In genomic region chr17:774320-774584, GRCh38 we compare ENCODE assay signal across 32 cellular contexts. TPM values are rescaled to one million over a fixed set of nuclear protein-coding genes. Genes with fewer than 3 reads are reported as not detected.
DNase-seq lines count a peak whose midpoint lies in the region; ATAC-seq, FAIRE-seq and TF ChIP-seq lines count a peak whose summit lies in the region.
"Had no signal": no experiment of that assay in that cellular context is flagged by ENCODE, and none has a peak within 500 bp of the region (broad histone marks: within the 10 kb centered on the region; RNA-seq: fewer than 3 reads in every experiment).

No MANE protein-coding gene starts in this region.

- H3K4me2 ChIP-seq in astrocyte (ENCODE audit: low read length) (peak overlapping the region; percentile 14), neuronal stem cell (ENCODE audit: insufficient read depth, low read length, poor library complexity, severe bottlenecking) (peak overlapping the region; percentile 62)

- H3K27ac ChIP-seq in astrocyte (ENCODE audit: low read depth, low read length) (no peak overlapping the region), neuronal stem cell (replicated peaks; ENCODE audit: low read length) (peak overlapping the region; percentile 88)
- H3K27ac ChIP-seq: gastrocnemius medialis, SJCRH30, upper lobe of left lung had no signal

- H3K27me3 ChIP-seq in astrocyte (ENCODE audit: insufficient read depth, low read length), result no peaks in the 10 kb centered on the region
- H3K27me3 ChIP-seq in neuronal stem cell (ENCODE audit: control insufficient read depth in 3 of 3, insufficient read depth in 3 of 3, low read depth in 1 of 3, low read length in 3 of 3), result no peaks in the 10 kb centered on the region
- H3K27me3 ChIP-seq: gastrocnemius medialis, SJCRH30, upper lobe of left lung had no signal

- H3K4me3 ChIP-seq in astrocyte (ENCODE audit: insufficient read depth, low read depth, low read length) (no peak overlapping the region), neuronal stem cell (ENCODE audit: low read length in 2 of 2) (no peak overlapping the region)
- H3K4me3 ChIP-seq: gastrocnemius medialis, SJCRH30, upper lobe of left lung had no signal

- ATAC-seq in stimulated activated naive CD8-positive, alpha-beta T cell treated with anti-CD3 and anti-CD28 coated beads, Interleukin-15, Interleukin-2, amounts not matched to agents 100 U/mL and 50 U/mL, for 24 hours, result no peak
- ATAC-seq: activated CD8-positive, alpha-beta memory T cell treated with anti-CD3 and anti-CD28 coated beads, Interleukin-2, amount 10 ng/mL, durations not matched to agents 7 days and 5 days; gastrocnemius medialis; left colon had no signal

- H3K9me3 ChIP-seq in astrocyte (ENCODE audit: insufficient read depth, low read depth, low read length) (no peaks in the 10 kb centered on the region), neuronal stem cell (replicated peaks in 1 of 2; ENCODE audit: control insufficient read depth in 2 of 2, insufficient read depth in 1 of 2, low read depth in 1 of 2, low read length in 2 of 2) (no peaks in the 10 kb centered on the region)
- H3K9me3 ChIP-seq: gastrocnemius medialis, SJCRH30, upper lobe of left lung had no signal

- H2AK5ac ChIP-seq in neuronal stem cell (ENCODE audit: low read depth, low read length), result no peak overlapping the region

- H3K4ac ChIP-seq in neuronal stem cell (ENCODE audit: low read length), result no peak overlapping the region

- H2BK120ac ChIP-seq in neuronal stem cell (ENCODE audit: low read depth, low read length), result peak overlapping the region; percentile 52

- peaks cover 5% of the 10 kb centered on the region for H3K79me2 ChIP-seq in astrocyte (ENCODE audit: insufficient read depth, low read length)

- peak overlapping the region; percentile 22 for H2BK5ac ChIP-seq in neuronal stem cell (ENCODE audit: low read length)

- no peaks in the 10 kb centered on the region for H3K27me3 Mint-ChIP-seq in stimulated activated naive CD8-positive, alpha-beta T cell treated with anti-CD3 and anti-CD28 coated beads, Interleukin-15, Interleukin-2, amounts not matched to agents 100 ng/mL and 50 ng/mL, for 24 hours
- H3K27me3 Mint-ChIP-seq in astrocyte (ENCODE audit: low read depth, unreplicated experiment) (no peaks in the 10 kb centered on the region), endothelial cell (ENCODE audit: unreplicated experiment) (no peaks in the 10 kb centered on the region)
- H3K27me3 Mint-ChIP-seq: activated CD8-positive, alpha-beta memory T cell treated with anti-CD3 and anti-CD28 coated beads, Interleukin-2, amount 10 ng/mL, durations not matched to agents 7 days and 5 days; activated naive CD8-positive, alpha-beta T cell had no signal

- no CpG with 5 or more reads among the region's 5 CpGs for WGBS in neuronal stem cell (ENCODE audit: extremely low coverage in 2 of 2, insufficient read length in 2 of 2, insufficient replicate concordance in 1 of 2), 2 donors

- H3K36me3 ChIP-seq in astrocyte (ENCODE audit: insufficient read depth, low read length), result peaks cover 57% of the 10 kb centered on the region
- H3K36me3 ChIP-seq in neuronal stem cell (replicated peaks in 1 of 2; ENCODE audit: control insufficient read depth in 2 of 2, insufficient read depth in 2 of 2, low read length in 2 of 2), result peaks cover 44 to 89% of the 10 kb centered on the region in 2 donors

- no peak overlapping the region for H3K9ac ChIP-seq in astrocyte (ENCODE audit: low read length)
- no peak overlapping the region for H3K9ac ChIP-seq in neuronal stem cell (ENCODE audit: low read depth, low read length, poor library complexity)

- H3K4me1 Mint-ChIP-seq in stimulated activated naive CD8-positive, alpha-beta T cell treated with anti-CD3 and anti-CD28 coated beads, Interleukin-15, Interleukin-2, amounts not matched to agents 100 ng/mL and 50 ng/mL, for 24 hours (ENCODE audit: low read depth), result peaks cover 26% of the 10 kb centered on the region
- H3K4me1 Mint-ChIP-seq in astrocyte (ENCODE audit: low read depth, unreplicated experiment) (peaks cover 7% of the 10 kb centered on the region), endothelial cell (ENCODE audit: unreplicated experiment) (no peaks in the 10 kb centered on the region)
- H3K4me1 Mint-ChIP-seq: CD14-positive monocyte had no signal

- no peak overlapping the region for H4K8ac ChIP-seq in neuronal stem cell (ENCODE audit: low read depth, low read length)

- H2BK12ac ChIP-seq in neuronal stem cell (ENCODE audit: low read length), result no peak overlapping the region

- H4K20me1 ChIP-seq in astrocyte (ENCODE audit: insufficient read depth, low read length), result peaks cover 13% of the 10 kb centered on the region

- H3K4me3 Mint-ChIP-seq in stimulated activated naive CD8-positive, alpha-beta T cell treated with anti-CD3 and anti-CD28 coated beads, Interleukin-15, Interleukin-2, amounts not matched to agents 100 ng/mL and 50 ng/mL, for 24 hours, result peak overlapping the region; percentile 67
- H3K4me3 Mint-ChIP-seq in astrocyte (ENCODE audit: unreplicated experiment) (no peak overlapping the region), endothelial cell (ENCODE audit: unreplicated experiment) (no peak overlapping the region)
- H3K4me3 Mint-ChIP-seq: activated CD8-positive, alpha-beta memory T cell treated with anti-CD3 and anti-CD28 coated beads, Interleukin-2, amount 10 ng/mL, durations not matched to agents 7 days and 5 days; activated naive CD8-positive, alpha-beta T cell; CD14-positive monocyte had no signal

- H3K14ac ChIP-seq in neuronal stem cell (ENCODE audit: low read length), result no peak overlapping the region

- H4K91ac ChIP-seq in neuronal stem cell (ENCODE audit: low read depth, low read length, poor library complexity), result no peak overlapping the region

- H3K36me3 Mint-ChIP-seq in stimulated activated naive CD8-positive, alpha-beta T cell treated with anti-CD3 and anti-CD28 coated beads, Interleukin-15, Interleukin-2, amounts not matched to agents 100 ng/mL and 50 ng/mL, for 24 hours (ENCODE audit: low read depth), result peaks cover 87% of the 10 kb centered on the region
- H3K36me3 Mint-ChIP-seq in astrocyte (ENCODE audit: low read depth, unreplicated experiment) (peaks cover 27% of the 10 kb centered on the region), endothelial cell (ENCODE audit: low read depth, unreplicated experiment) (peaks cover 53% of the 10 kb centered on the region)

- no peak overlapping the region for H2BK15ac ChIP-seq in neuronal stem cell (ENCODE audit: low read length)

- H2AFZ ChIP-seq in astrocyte (ENCODE audit: low read depth, low read length), result no peak overlapping the region
- no peak overlapping the region for H2AFZ ChIP-seq in neuronal stem cell (ENCODE audit: low read length)

- H3K27ac Mint-ChIP-seq in stimulated activated naive CD8-positive, alpha-beta T cell treated with anti-CD3 and anti-CD28 coated beads, Interleukin-15, Interleukin-2, amounts not matched to agents 100 ng/mL and 50 ng/mL, for 24 hours, result peak overlapping the region; percentile 89
- no peak overlapping the region for H3K27ac Mint-ChIP-seq in astrocyte (ENCODE audit: unreplicated experiment)
- H3K27ac Mint-ChIP-seq in endothelial cell (ENCODE audit: unreplicated experiment), result no peak overlapping the region
- H3K27ac Mint-ChIP-seq: activated naive CD8-positive, alpha-beta T cell; CD14-positive monocyte had no signal

- H3K18ac ChIP-seq in neuronal stem cell (ENCODE audit: low read length), result peak overlapping the region; percentile 33

- peaks cover 3% of the 10 kb centered on the region for H3K79me1 ChIP-seq in neuronal stem cell (ENCODE audit: low read depth, low read length)

- no peaks in the 10 kb centered on the region for H3K9me3 Mint-ChIP-seq in stimulated activated naive CD8-positive, alpha-beta T cell treated with anti-CD3 and anti-CD28 coated beads, Interleukin-15, Interleukin-2, amounts not matched to agents 100 ng/mL and 50 ng/mL, for 24 hours
- H3K9me3 Mint-ChIP-seq in astrocyte (ENCODE audit: unreplicated experiment) (no peaks in the 10 kb centered on the region), endothelial cell (ENCODE audit: unreplicated experiment) (no peaks in the 10 kb centered on the region)
- H3K9me3 Mint-ChIP-seq: CD14-positive monocyte had no signal

- H3K23ac ChIP-seq in neuronal stem cell (ENCODE audit: low read depth, low read length, poor library complexity), result no peak overlapping the region

- no peak for DNase-seq in stimulated activated naive CD8-positive, alpha-beta T cell treated with anti-CD3 and anti-CD28 coated beads, Interleukin-15, Interleukin-2, amounts not matched to agents 100 U/mL and 50 U/mL, for 24 hours
- no peak for DNase-seq in astrocyte (ENCODE audit: low read depth)
- DNase-seq in neuronal stem cell (ENCODE audit: low spot score), result no peak
- no peak for DNase-seq in NOMO-1 treated with dmso at 0.1 percent for 144 hours (lab: John Stamatoyannopoulos, UW; ENCODE audit: unreplicated experiment)
- no peak for DNase-seq in endothelial cell (ENCODE audit: low spot score)
- DNase-seq in pons (ENCODE audit: low spot score), result no peak
- DNase-seq: activated CD4-positive, alpha-beta T cell treated with anti-CD3 and anti-CD28 coated beads for 1 hour; activated CD8-positive, alpha-beta memory T cell treated with anti-CD3 and anti-CD28 coated beads, Interleukin-2, amount 10 ng/mL, durations not matched to agents 7 days and 5 days; cerebellar nuclear complex; DND-41; gastrocnemius medialis; hippocampal formation; KBM-7; left colon; MM.1S; NCI-H1436; NCI-H2081 treated with DMSO at 0.1 percent for 48 hours; NCI-H748 treated with DMSO at 0.1 percent for 48 hours; occipital lobe; retina; SJCRH30; small intestine; stimulated activated CD4-positive, alpha-beta T cell treated with anti-CD3 and anti-CD28 coated beads, Interleukin-1b, Interleukin-23, amount 100 ng/mL, for 48 hours; stimulated activated CD8-positive, alpha-beta memory T cell treated with anti-CD3 and anti-CD28 coated beads, Interleukin-4, amount 100 ng/mL, for 48 hours; substantia nigra; T-helper 2 cell; upper lobe of left lung had no signal

- H3K4me1 ChIP-seq in astrocyte (ENCODE audit: insufficient read depth, low read length), result peaks cover 9% of the 10 kb centered on the region
- H3K4me1 ChIP-seq in neuronal stem cell (ENCODE audit: control insufficient read depth in 2 of 2, insufficient read depth in 1 of 2, low read depth in 1 of 2, low read length in 2 of 2), result peaks cover 6 to 18% of the 10 kb centered on the region in 2 donors
- H3K4me1 ChIP-seq: gastrocnemius medialis, SJCRH30, upper lobe of left lung had no signal

- FAIRE-seq in astrocyte (lab: Jason Lieb, UNC), result no peak
- FAIRE-seq: HTR-8/SVneo, RCC 7860, small intestine had no signal

- TF ChIP-seq CTCF in astrocyte (IDR thresholded peaks at IDR 0.05; ENCODE audit: insufficient read depth, low read depth, low read length), result no peak
- TF ChIP-seq CTCF in endothelial cell (IDR thresholded peaks at IDR 0.05; ENCODE audit: unreplicated experiment), result no peak

RNA-seq across cellular contexts. Expression of gene GLOD4, which starts 7.8 kb away (rescaled TPM):
- 48.3 and 61.8 TPM in 2 replicates for total RNA-seq in astrocyte
- 79.0 TPM for polyA plus RNA-seq in neuronal stem cell (2013, experiment 1 of 2)
- polyA plus RNA-seq in neuronal stem cell (2013, experiment 2 of 2), result 78.5 TPM
- 93.9 TPM for total RNA-seq in endothelial cell (ENCODE audit: unreplicated experiment)

RNA-seq across cellular contexts. Expression of gene MRM3, which starts 7.9 kb away (rescaled TPM):
- total RNA-seq in astrocyte, result 7.7 and 8.3 TPM in 2 replicates
- 11.1 TPM for polyA plus RNA-seq in neuronal stem cell (2013, experiment 1 of 2)
- polyA plus RNA-seq in neuronal stem cell (2013, experiment 2 of 2), result 11.0 TPM
- 15.9 TPM for total RNA-seq in endothelial cell (ENCODE audit: unreplicated experiment)

RNA-seq across cellular contexts. Expression of gene GEMIN4, which starts 22.2 kb away (rescaled TPM):
- total RNA-seq in astrocyte, result 17.3 and 18.4 TPM in 2 replicates
- polyA plus RNA-seq in neuronal stem cell (2013, experiment 1 of 2), result 23.9 TPM
- 22.5 TPM for polyA plus RNA-seq in neuronal stem cell (2013, experiment 2 of 2)
- total RNA-seq in endothelial cell (ENCODE audit: unreplicated experiment), result 17.7 TPM

RNA-seq across cellular contexts. Expression of gene TLCD3A, which starts 41.9 kb away (rescaled TPM):
- 25.8 and 26.6 TPM in 2 replicates for total RNA-seq in astrocyte
- polyA plus RNA-seq in neuronal stem cell (2013, experiment 1 of 2), result 25.6 TPM
- polyA plus RNA-seq in neuronal stem cell (2013, experiment 2 of 2), result 25.3 TPM
- 24.6 TPM for total RNA-seq in endothelial cell (ENCODE audit: unreplicated experiment)

RNA-seq across cellular contexts. Expression of gene VPS53, which starts 59.6 kb away (rescaled TPM):
- total RNA-seq in astrocyte (79.6 and 83.5 TPM in 2 replicates), endothelial cell (ENCODE audit: unreplicated experiment) (60.0 TPM)
- 14.6 TPM for polyA plus RNA-seq in neuronal stem cell (2013, experiment 1 of 2)
- polyA plus RNA-seq in neuronal stem cell (2013, experiment 2 of 2), result 14.5 TPM
